ENCODE assay signal across 8 cellular contexts in the genomic region with DNA sequence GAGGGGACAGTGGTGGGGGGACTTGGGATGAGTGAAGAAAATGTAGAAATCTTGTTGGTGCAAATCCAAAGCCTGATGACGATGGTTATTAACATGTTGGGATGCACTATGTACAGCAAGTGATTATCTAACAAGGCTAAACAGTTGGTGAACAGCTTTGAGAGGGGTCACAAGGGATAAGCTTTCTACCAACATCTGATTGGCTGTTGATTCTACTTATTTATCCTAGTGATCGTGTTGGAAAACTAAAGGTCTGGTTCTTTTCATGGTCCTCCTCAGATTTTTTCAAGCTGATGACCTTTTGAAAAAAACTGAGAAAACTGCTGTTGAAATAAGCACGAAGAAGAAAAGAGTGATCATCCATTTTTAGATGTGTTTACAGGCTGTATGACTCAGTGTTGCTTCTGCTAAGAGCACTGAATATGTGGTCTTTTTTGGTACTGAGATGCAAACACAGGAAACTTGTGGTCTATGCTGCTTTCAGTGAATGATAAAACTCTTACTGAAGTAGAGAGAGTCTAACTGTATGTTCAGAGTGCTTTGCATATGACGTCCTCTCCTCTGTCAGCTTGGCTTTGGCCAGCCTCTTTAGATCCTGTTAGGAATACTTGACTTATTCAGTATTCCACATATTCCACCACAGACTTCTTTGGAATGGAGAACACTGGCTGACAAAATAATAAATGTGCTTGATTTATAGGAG.
DNase-seq lines count a peak whose midpoint lies in the region; ATAC-seq and TF ChIP-seq lines count a peak whose summit lies in the region.

No MANE protein-coding gene starts in this region.

- peak overlapping the region; percentile 90 to 94 for H3K27ac Mint-ChIP-seq in natural killer cell
- H3K27ac Mint-ChIP-seq in Calu3 (ENCODE audit: unreplicated experiment) = no peak overlapping the region

- ATAC-seq in GM19452 (IDR thresholded peaks at IDR 0.05; ENCODE audit: unreplicated experiment) = peak; percentile 99
- peak; percentile 99 for ATAC-seq in HG03442 (IDR thresholded peaks at IDR 0.05; ENCODE audit: unreplicated experiment)
- peak; percentile 97 to 98 for ATAC-seq in activated T-cell treated with anti-CD3 and anti-CD28 coated beads, Interleukin-2, amount 50 U/mL, for 4 hours
- ATAC-seq in natural killer cell = peak; percentile 91 to 99 (median 98)

- H3K36me3 Mint-ChIP-seq in activated T-cell treated with anti-CD3 and anti-CD28 coated beads, Interleukin-2, amount 50 U/mL, for 4 hours (ENCODE audit: insufficient read depth) = no peaks in the 10 kb centered on the region
- H3K36me3 Mint-ChIP-seq in natural killer cell = no peaks in the 10 kb centered on the region
- H3K36me3 Mint-ChIP-seq in Calu3 (ENCODE audit: insufficient read depth, unreplicated experiment) = no peaks in the 10 kb centered on the region

- TF ChIP-seq CTCF in natural killer cell (IDR thresholded peaks at IDR 0.05) (no peak), Calu3 (IDR thresholded peaks at IDR 0.05; ENCODE audit: unreplicated experiment) (no peak)

- no peaks in the 10 kb centered on the region for H3K27me3 Mint-ChIP-seq in activated T-cell treated with anti-CD3 and anti-CD28 coated beads, Interleukin-2, amount 50 U/mL, for 4 hours (ENCODE audit: low read depth)
- H3K27me3 Mint-ChIP-seq in natural killer cell (ENCODE audit: low read depth in 2 of 2) (peaks cover 0 to 2% of the 10 kb centered on the region in 2 donors), Calu3 (ENCODE audit: unreplicated experiment) (no peaks in the 10 kb centered on the region)

- BruUV-seq in Calu3 (replicated peaks; lab: Mats Ljungman, UMichigan) = no TSS peak

- no peaks in the 10 kb centered on the region for H3K9me3 Mint-ChIP-seq in activated T-cell treated with anti-CD3 and anti-CD28 coated beads, Interleukin-2, amount 50 U/mL, for 4 hours
- H3K9me3 Mint-ChIP-seq in natural killer cell = no peaks in the 10 kb centered on the region
- H3K9me3 Mint-ChIP-seq in Calu3 (ENCODE audit: low read depth, unreplicated experiment) = no peaks in the 10 kb centered on the region

- DNase-seq in Daoy (ENCODE audit: low read depth) (peak; percentile 57), natural killer cell (no peak), mucosa of gallbladder (ENCODE audit: low spot score) (no peak), Calu3 (no peak), NCI-H2196 (lab: John Stamatoyannopoulos, UW; ENCODE audit: unreplicated experiment) (no peak)
- no peak for DNase-seq in activated T-cell treated with anti-CD3 and anti-CD28 coated beads, Interleukin-2, amount 50 U/mL, for 4 hours

- peak overlapping the region; percentile 62 for H3K4me3 Mint-ChIP-seq in activated T-cell treated with anti-CD3 and anti-CD28 coated beads, Interleukin-2, amount 50 U/mL, for 4 hours
- peak overlapping the region; percentile 63 for H3K4me3 Mint-ChIP-seq in natural killer cell
- H3K4me3 Mint-ChIP-seq in Calu3 (ENCODE audit: low read depth, unreplicated experiment) = no peak overlapping the region

- H3K4me1 Mint-ChIP-seq in activated T-cell treated with anti-CD3 and anti-CD28 coated beads, Interleukin-2, amount 50 U/mL, for 4 hours (ENCODE audit: low read depth) = peaks cover 39% of the 10 kb centered on the region
- H3K4me1 Mint-ChIP-seq in natural killer cell (peaks cover 41 to 45% of the 10 kb centered on the region in 2 donors), Calu3 (ENCODE audit: low read depth, unreplicated experiment) (peaks cover 8% of the 10 kb centered on the region)

- intact Hi-C loops in natural killer cell (cut with micrococcal nuclease) = no loop called here
- intact Hi-C loops in Calu3 (cut with micrococcal nuclease; ENCODE audit: unreplicated experiment) = no loop called here

- CTCF ChIA-PET in Calu3 (lab: Charles Lee) = no interaction called here
